13 cellular contexts compared by ENCODE assay signal in genomic region chr14:22177870-22178269, GRCh38.
DNase-seq lines count a peak whose midpoint lies in the region; ATAC-seq, FAIRE-seq and TF ChIP-seq lines count a peak whose summit lies in the region.
"Had no signal": no experiment of that assay in that cellular context is flagged by ENCODE, and none has a peak within 500 bp of the region (broad histone marks: within the 10 kb centered on the region; RNA-seq: fewer than 3 reads in every experiment).

No MANE protein-coding gene starts in this region.

- no peak overlapping the region for H3K27ac Mint-ChIP-seq in HFFc6
- H3K27ac Mint-ChIP-seq: dendritic cell treated with granulocyte-macrophage colony-stimulating factor and Interleukin-4, amounts not matched to agents 40 ng/mL and 50 ng/mL, for 4 days had no signal

- peaks cover 3% of the 10 kb centered on the region for H3K27me3 Mint-ChIP-seq in HFFc6 (ENCODE audit: insufficient read depth)

- H3K9me3 Mint-ChIP-seq in HFFc6, result no peaks in the 10 kb centered on the region
- H3K9me3 Mint-ChIP-seq: dendritic cell treated with granulocyte-macrophage colony-stimulating factor and Interleukin-4, amounts not matched to agents 40 ng/mL and 50 ng/mL, for 4 days had no signal

- TF ChIP-seq CTCF in choroid plexus epithelial cell (conservative IDR thresholded peaks at IDR 0.05; ENCODE audit: low read depth, low read length), result no peak
- no peak for TF ChIP-seq CTCF in HFFc6 (IDR thresholded peaks at IDR 0.05)

- H3K4me3 ChIP-seq in choroid plexus epithelial cell (ENCODE audit: low read depth, low read length), result no peak overlapping the region
- H3K4me3 ChIP-seq: gastroesophageal sphincter had no signal

- peak; percentile 76 for FAIRE-seq in GM19239 (lab: Jason Lieb, UNC)

- no peaks in the 10 kb centered on the region for H3K36me3 Mint-ChIP-seq in HFFc6 (ENCODE audit: low read depth)

- no peak overlapping the region for H3K4me3 Mint-ChIP-seq in HFFc6
- H3K4me3 Mint-ChIP-seq: dendritic cell treated with granulocyte-macrophage colony-stimulating factor and Interleukin-4, amounts not matched to agents 40 ng/mL and 50 ng/mL, for 4 days had no signal

- no peak for ATAC-seq in GM18868 (IDR thresholded peaks at IDR 0.05; ENCODE audit: unreplicated experiment)

- DNase-seq in Daoy (ENCODE audit: low read depth) (peak; percentile 69), GM19239 (ENCODE audit: insufficient read length, low spot score) (no peak), MV-4-11 (lab: John Stamatoyannopoulos, UW) (peak; percentile 50), choroid plexus epithelial cell (ENCODE audit: low read depth) (peak; percentile 21), LoVo (ENCODE audit: low spot score) (no peak), HFFc6 (no peak), mucosa of gallbladder (ENCODE audit: low spot score) (no peak)
- DNase-seq: left cardiac atrium, NCI-H1694 treated with DMSO at 0.1 percent for 48 hours, T-helper 9 cell had no signal

- no peaks in the 10 kb centered on the region for H3K4me1 Mint-ChIP-seq in HFFc6 (ENCODE audit: low read depth)

Comparison
In these comparisons a context has a peak if more than half of its experiments do, and no peak if none do; other contexts are left out.
1. DNase-seq: peak in Daoy (single experiment), MV-4-11 (single experiment) and choroid plexus epithelial cell (single experiment); none in GM19239 (single experiment), LoVo (single experiment), HFFc6 (single experiment) and mucosa of gallbladder (single experiment).